Comparison of ENCODE assay signal across 22 cellular contexts in genomic region chr4:181835348-181835747, GRCh38.
A peak's percentile ranks its signal among the peaks of the same experiment; 100 is the strongest.
DNase-seq lines count a peak whose midpoint lies in the region; TF ChIP-seq lines count a peak whose summit lies in the region.
"Had no signal": no experiment of that assay in that cellular context is flagged by ENCODE, and none has a peak within 500 bp of the region (broad histone marks: within the 10 kb centered on the region; RNA-seq: fewer than 3 reads in every experiment).

No MANE protein-coding gene starts in this region.

- no peak overlapping the region for H3K27ac ChIP-seq in mammary epithelial cell (ENCODE audit: insufficient read depth, low read depth, low read length)
- H3K27ac ChIP-seq in breast epithelium: no peak overlapping the region
- H3K27ac ChIP-seq in RWPE1: no peak overlapping the region
- H3K27ac ChIP-seq in dorsolateral prefrontal cortex: no peak overlapping the region
- H3K27ac ChIP-seq: A549, KMS-11, SK-N-MC had no signal

- in situ Hi-C loops in mammary epithelial cell (cut with MboI; ENCODE audit: low sequenced_read_pairs in 2 of 2): no loop called here

- H2AFZ ChIP-seq in mammary epithelial cell (ENCODE audit: low read depth, low read length): no peak overlapping the region

- intact Hi-C loops in mammary epithelial cell (cut with micrococcal nuclease): no loop called here
- intact Hi-C loops in breast epithelium (cut with DNase I; ENCODE audit: low total_unique reads): no loop called here
- intact Hi-C loops in dorsolateral prefrontal cortex (cut with DNase I): no loop called here

- DNase-seq in mammary epithelial cell: peak; percentile 45
- DNase-seq in breast epithelium (ENCODE audit: low spot score in 2 of 2): no peak
- DNase-seq in RWPE1 (ENCODE audit: low spot score): peak; percentile 34
- DNase-seq in epithelial cell of esophagus (ENCODE audit: low read depth): peak; percentile 75
- no peak for DNase-seq in NOMO-1 treated with dmso at 0.1 percent for 144 hours (lab: John Stamatoyannopoulos, UW; ENCODE audit: unreplicated experiment)
- no peak for DNase-seq in DMS153 treated with DMSO at 0.1 percent for 48 hours (lab: John Stamatoyannopoulos, UW; ENCODE audit: unreplicated experiment)
- DNase-seq in dorsolateral prefrontal cortex: no peak
- no peak for DNase-seq in pons (ENCODE audit: low spot score)
- DNase-seq: BE2C; DMS79; GOT3; IMR-90; NCI-H1105; NCI-H187 treated with DMSO at 0.1 percent for 48 hours; NCI-H2107; NCI-H446 treated with DMSO at 0.1 percent for 48 hours; NCI-H774; NK-92 treated with Interleukin-12 subunit alpha and Interleukin-12 subunit beta, amount 100 ng/mL, for 24 hours; SHP77 treated with DMSO at 0.1 percent for 48 hours had no signal

- H3K9me3 ChIP-seq in mammary epithelial cell (replicated peaks; ENCODE audit: insufficient read depth, low read length): no peaks in the 10 kb centered on the region
- peaks cover 0 to under 1% of the 10 kb centered on the region in 2 donors for H3K9me3 ChIP-seq in breast epithelium
- H3K9me3 ChIP-seq: A549, BE2C had no signal

- H3K4me2 ChIP-seq in mammary epithelial cell (ENCODE audit: insufficient read depth, low read depth, low read length): peak overlapping the region; percentile 2
- H3K4me2 ChIP-seq: A549, KMS-11 had no signal

- H3K4me1 ChIP-seq in mammary epithelial cell (ENCODE audit: insufficient read depth, low read length): no peaks in the 10 kb centered on the region
- no peaks in the 10 kb centered on the region for H3K4me1 ChIP-seq in breast epithelium
- H3K4me1 ChIP-seq: A549, BE2C had no signal

- dilution Hi-C loops in mammary epithelial cell (cut with HindIII; ENCODE audit: low sequenced_read_pairs): no loop called here

- H3K36me3 ChIP-seq in mammary epithelial cell (ENCODE audit: insufficient read depth, low read length): no peaks in the 10 kb centered on the region
- H3K36me3 ChIP-seq in breast epithelium: no peaks in the 10 kb centered on the region
- H3K36me3 ChIP-seq: BE2C had no signal

- H4K20me1 ChIP-seq in mammary epithelial cell (ENCODE audit: insufficient read depth, low read length): no peaks in the 10 kb centered on the region

- TF ChIP-seq CTCF in mammary epithelial cell (conservative IDR thresholded peaks at IDR 0.05 in 1 of 2, IDR thresholded peaks at IDR 0.05 in 1 of 2; ENCODE audit: extremely low read depth in 1 of 2, insufficient read depth in 1 of 2, low read depth in 1 of 2, low read length in 2 of 2) (no peak), breast epithelium (IDR thresholded peaks at IDR 0.05) (no peak), RWPE1 (conservative IDR thresholded peaks at IDR 0.05; ENCODE audit: low read depth) (no peak), epithelial cell of esophagus (IDR thresholded peaks at IDR 0.05; ENCODE audit: insufficient read depth, low read depth, low read length, missing control alignments) (no peak), dorsolateral prefrontal cortex (IDR thresholded peaks at IDR 0.05 in 54 of 56, conservative IDR thresholded peaks at IDR 0.05 in 2 of 56; ENCODE audit: low read depth in 1 of 56, partially characterized antibody in 56 of 56) (no peak)

- POLR2A ChIA-PET in RWPE1 (lab: Yijun Ruan, JAX; ENCODE audit: low non-redundant PET): no interaction called here

- TF ChIP-seq POLR2A in breast epithelium (IDR thresholded peaks at IDR 0.05): no peak

- BruUV-seq in mammary epithelial cell (replicated peaks; lab: Mats Ljungman, UMichigan): no TSS peak

- no peaks in the 10 kb centered on the region for H3K27me3 ChIP-seq in mammary epithelial cell (ENCODE audit: insufficient read depth, low read length)
- H3K27me3 ChIP-seq in breast epithelium: no peaks in the 10 kb centered on the region
- peaks cover 0 to 6% (median 0%) of the 10 kb centered on the region in 45 donors for H3K27me3 ChIP-seq in dorsolateral prefrontal cortex
- H3K27me3 ChIP-seq: BE2C had no signal

- H3K4me3 ChIP-seq in mammary epithelial cell (replicated peaks in 1 of 3; ENCODE audit: insufficient read depth in 1 of 3, low read depth in 2 of 3, low read length in 3 of 3): no peak overlapping the region
- no peak overlapping the region for H3K4me3 ChIP-seq in breast epithelium
- H3K4me3 ChIP-seq in epithelial cell of esophagus (ENCODE audit: low read length): no peak overlapping the region
- H3K4me3 ChIP-seq in dorsolateral prefrontal cortex: no peak overlapping the region
- H3K4me3 ChIP-seq: A549, SK-N-MC had no signal

- WGBS in mammary epithelial cell (ENCODE audit: low coverage, missing lambda C conversion rate): 42% methylated on average over 5 of the region's 5 CpGs

- H3K79me2 ChIP-seq in mammary epithelial cell (ENCODE audit: insufficient read depth, low read length): no peaks in the 10 kb centered on the region

- no peak overlapping the region for H3K9ac ChIP-seq in mammary epithelial cell (ENCODE audit: insufficient read depth, low read length)
- H3K9ac ChIP-seq: KMS-11 had no signal

- CTCF ChIA-PET in mammary epithelial cell (lab: Charles Lee; ENCODE audit: low non-redundant PET): no interaction called here
- CTCF ChIA-PET in RWPE1 (lab: Yijun Ruan, JAX): no interaction called here

Comparison
In these comparisons a context has a peak if more than half of its experiments do, and no peak if none do; other contexts are left out.
1. DNase-seq: peak in mammary epithelial cell (single experiment), RWPE1 (single experiment) and epithelial cell of esophagus (single experiment); none in breast epithelium (0 of 2), NOMO-1 treated with dmso at 0.1 percent for 144 hours (single experiment), DMS153 treated with DMSO at 0.1 percent for 48 hours (single experiment), dorsolateral prefrontal cortex (0 of 10) and pons (single experiment).